In the genomic region with DNA sequence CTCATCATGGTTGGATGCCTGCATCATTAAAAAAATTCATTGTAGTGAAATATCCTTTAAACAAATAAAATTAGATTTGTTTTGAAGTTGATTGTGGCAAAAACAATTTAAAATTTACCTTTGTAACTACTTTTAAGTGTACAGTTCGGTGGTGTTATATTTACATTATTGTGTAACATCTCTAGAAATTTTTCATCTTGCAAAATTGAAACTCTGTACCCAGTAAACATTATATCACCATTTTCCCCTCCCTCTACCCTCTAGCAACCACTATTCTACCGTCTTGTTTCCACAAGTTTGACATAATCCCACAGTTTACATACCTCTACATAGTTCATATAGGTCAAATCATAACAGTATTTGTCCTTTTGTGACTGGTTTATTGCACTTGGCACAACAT, we compare ENCODE assay signal across 2 cellular contexts.
TF ChIP-seq lines count a peak whose summit lies in the region.

No MANE protein-coding gene starts in this region.

TF ChIP-seq in IMR-90, 13 proteins besides CTCF, POLR2A, EP300 and RAD21:
- TF ChIP-seq CEBPB (IDR thresholded peaks at IDR 0.05; ENCODE audit: low read depth, low read length) (peak; percentile 37; the same call in 1 of the 2 replicates), RCOR1 (IDR thresholded peaks at IDR 0.05; ENCODE audit: insufficient replicate concordance, low read length) (no peak)
- TF ChIP-seq, protein P1, sequence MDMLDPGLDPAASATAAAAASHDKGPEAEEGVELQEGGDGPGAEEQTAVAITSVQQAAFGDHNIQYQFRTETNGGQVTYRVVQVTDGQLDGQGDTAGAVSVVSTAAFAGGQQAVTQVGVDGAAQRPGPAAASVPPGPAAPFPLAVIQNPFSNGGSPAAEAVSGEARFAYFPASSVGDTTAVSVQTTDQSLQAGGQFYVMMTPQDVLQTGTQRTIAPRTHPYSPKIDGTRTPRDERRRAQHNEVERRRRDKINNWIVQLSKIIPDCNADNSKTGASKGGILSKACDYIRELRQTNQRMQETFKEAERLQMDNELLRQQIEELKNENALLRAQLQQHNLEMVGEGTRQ (IDR thresholded peaks at IDR 0.05; ENCODE audit: low read depth, low read length), result no peak

TF ChIP-seq in K562, 482 proteins besides CTCF, POLR2A, EP300 and RAD21:
- TF ChIP-seq CEBPG (CRISPR knock-in tag; IDR thresholded peaks at IDR 0.05) (no peak), CEBPG (tag; conservative IDR thresholded peaks at IDR 0.05 in 1 of 2, IDR thresholded peaks at IDR 0.05 in 1 of 2) (peak; percentile 38 to 56; a peak in 2 of 4 replicates), TCF7 (IDR thresholded peaks at IDR 0.05; ENCODE audit: borderline replicate concordance) (no peak), NR4A1 (CRISPR knock-in tag; IDR thresholded peaks at IDR 0.05) (no peak), NR4A1 (tag; IDR thresholded peaks at IDR 0.05) (no peak)
TF ChIP-seq in K562: peak in this region for 1.
